Comparison of ENCODE assay signal across 1 cellular context in the genomic region with DNA sequence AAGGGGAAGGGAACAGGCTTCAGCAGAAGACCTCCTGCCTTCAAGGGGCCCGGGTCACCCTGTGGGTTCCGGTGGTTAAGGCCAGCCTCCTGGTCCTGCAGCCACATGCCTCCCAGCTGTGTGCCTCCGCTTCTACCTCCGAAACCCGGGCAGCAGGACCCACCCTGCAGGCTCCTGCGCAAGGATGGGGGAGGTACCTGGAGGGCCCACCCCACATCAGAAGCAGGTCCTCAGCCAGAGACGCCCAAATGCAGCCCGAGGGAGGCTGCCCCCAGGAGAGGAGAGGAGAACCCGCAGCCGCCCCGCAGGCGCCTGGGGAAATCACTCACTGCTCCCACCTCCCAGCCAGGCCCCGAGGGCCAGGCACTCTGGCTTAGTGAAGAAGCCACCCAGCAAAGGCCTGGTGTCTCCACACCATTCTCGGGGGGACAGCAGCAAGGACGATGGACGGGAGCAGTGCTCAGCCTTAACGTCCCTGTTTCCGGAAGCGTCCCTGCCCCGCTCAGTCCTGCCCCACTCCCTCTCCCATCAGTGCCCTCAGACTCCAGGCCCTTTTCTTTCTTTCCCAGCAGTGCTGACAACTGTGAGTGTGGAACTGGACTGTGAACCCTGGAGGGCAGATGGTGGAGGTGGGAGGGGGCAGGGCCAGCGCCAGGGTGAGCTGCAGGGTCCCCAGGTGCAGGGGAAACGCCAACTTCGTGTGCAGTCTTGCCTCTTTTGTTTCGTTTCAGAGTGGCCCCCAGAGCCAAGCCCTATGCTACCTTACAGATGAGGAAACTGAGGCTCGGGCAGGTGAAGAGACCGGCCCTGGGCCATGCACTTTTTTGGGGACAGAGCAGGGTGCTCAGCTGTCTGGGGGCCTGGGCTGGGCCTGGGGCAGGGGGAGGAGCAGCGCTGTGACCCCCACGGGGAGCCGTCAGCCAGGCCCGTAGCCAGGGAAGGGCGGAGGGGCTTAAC.
TF ChIP-seq lines count a peak whose summit lies in the region.

No MANE protein-coding gene starts in this region.

TF ChIP-seq in HepG2, 621 proteins besides CTCF, POLR2A, EP300 and RAD21 (continued from another document and continues in another):
- TF ChIP-seq, protein P1, sequence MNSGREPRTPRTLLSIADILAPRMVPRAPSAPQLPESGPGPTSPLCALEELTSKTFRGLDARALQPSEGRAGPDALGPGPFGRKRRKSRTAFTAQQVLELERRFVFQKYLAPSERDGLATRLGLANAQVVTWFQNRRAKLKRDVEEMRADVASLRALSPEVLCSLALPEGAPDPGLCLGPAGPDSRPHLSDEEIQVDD (CRISPR knock-in tag; IDR thresholded peaks at IDR 0.05; ENCODE audit: borderline replicate concordance), result no peak; the same call in 1 of the 2 replicates
- TF ChIP-seq MED8 (CRISPR knock-in tag; IDR thresholded peaks at IDR 0.05; ENCODE audit: insufficient replicate concordance) (no peak), POLR2G (IDR thresholded peaks at IDR 0.05; ENCODE audit: low read depth, low read length) (peak; percentile 65), KAT8 (CRISPR knock-in tag; IDR thresholded peaks at IDR 0.05) (peak; percentile 77), CSRNP1 (CRISPR knock-in tag; IDR thresholded peaks at IDR 0.05) (no peak), ZNF253 (CRISPR knock-in tag; IDR thresholded peaks at IDR 0.05; ENCODE audit: borderline replicate concordance) (no peak), ARNT2 (CRISPR knock-in tag; IDR thresholded peaks at IDR 0.05; ENCODE audit: low read depth) (0 out of 2 replicates have a peak, but pooled peaks have one; percentile 45), ZNF207 (IDR thresholded peaks at IDR 0.05; ENCODE audit: borderline replicate concordance) (no peak), FOXC1 (CRISPR knock-in tag; IDR thresholded peaks at IDR 0.05; ENCODE audit: borderline replicate concordance) (0 out of 2 replicates have a peak, but pooled peaks have one; percentile 34), YY1 (IDR thresholded peaks at IDR 0.05; ENCODE audit: insufficient read depth, insufficient replicate concordance, low read depth, low read length) (no peak), TRIM22 (IDR thresholded peaks at IDR 0.05) (no peak), HCFC1 (IDR thresholded peaks at IDR 0.05; ENCODE audit: low read depth, low read length) (no peak), ZNF569 (CRISPR knock-in tag; IDR thresholded peaks at IDR 0.05; ENCODE audit: borderline replicate concordance) (no peak), ZFP91 (CRISPR knock-in tag; IDR thresholded peaks at IDR 0.05; ENCODE audit: borderline replicate concordance) (peak; percentile 62; the same call in 1 of the 2 replicates), KLF13 (CRISPR knock-in tag; IDR thresholded peaks at IDR 0.05) (no peak), ISL2 (CRISPR knock-in tag; IDR thresholded peaks at IDR 0.05) (no peak; the same call in none of the 2 replicates), ZNF441 (CRISPR knock-in tag; IDR thresholded peaks at IDR 0.05; ENCODE audit: borderline replicate concordance) (0 out of 2 replicates have a peak, but pooled peaks have one; percentile 12), MEF2D (CRISPR knock-in tag; IDR thresholded peaks at IDR 0.05) (no peak), NFE2L1 (CRISPR knock-in tag; IDR thresholded peaks at IDR 0.05; ENCODE audit: borderline replicate concordance) (no peak), ZNF788 (CRISPR knock-in tag; IDR thresholded peaks at IDR 0.05; ENCODE audit: borderline replicate concordance) (peak; percentile 19; the same call in 1 of the 2 replicates), E2F1 (CRISPR knock-in tag; IDR thresholded peaks at IDR 0.05) (no peak), ZNF589 (CRISPR knock-in tag; conservative IDR thresholded peaks at IDR 0.05) (no peak), ZNF234 (CRISPR knock-in tag; conservative IDR thresholded peaks at IDR 0.05) (no peak), MXD3 (CRISPR knock-in tag; IDR thresholded peaks at IDR 0.05) (no peak), ZNF598 (CRISPR knock-in tag; IDR thresholded peaks at IDR 0.05; ENCODE audit: borderline replicate concordance) (0 out of 2 replicates have a peak, but pooled peaks have one; percentile 21), ATAD3A (CRISPR knock-in tag; IDR thresholded peaks at IDR 0.05) (no peak), PRDM15 (CRISPR knock-in tag; IDR thresholded peaks at IDR 0.05) (0 out of 2 replicates have a peak, but pooled peaks have one; percentile 35)
- TF ChIP-seq, protein P2, sequence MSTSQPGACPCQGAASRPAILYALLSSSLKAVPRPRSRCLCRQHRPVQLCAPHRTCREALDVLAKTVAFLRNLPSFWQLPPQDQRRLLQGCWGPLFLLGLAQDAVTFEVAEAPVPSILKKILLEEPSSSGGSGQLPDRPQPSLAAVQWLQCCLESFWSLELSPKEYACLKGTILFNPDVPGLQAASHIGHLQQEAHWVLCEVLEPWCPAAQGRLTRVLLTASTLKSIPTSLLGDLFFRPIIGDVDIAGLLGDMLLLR (CRISPR knock-in tag; IDR thresholded peaks at IDR 0.05), result no peak
- TF ChIP-seq, protein P3, sequence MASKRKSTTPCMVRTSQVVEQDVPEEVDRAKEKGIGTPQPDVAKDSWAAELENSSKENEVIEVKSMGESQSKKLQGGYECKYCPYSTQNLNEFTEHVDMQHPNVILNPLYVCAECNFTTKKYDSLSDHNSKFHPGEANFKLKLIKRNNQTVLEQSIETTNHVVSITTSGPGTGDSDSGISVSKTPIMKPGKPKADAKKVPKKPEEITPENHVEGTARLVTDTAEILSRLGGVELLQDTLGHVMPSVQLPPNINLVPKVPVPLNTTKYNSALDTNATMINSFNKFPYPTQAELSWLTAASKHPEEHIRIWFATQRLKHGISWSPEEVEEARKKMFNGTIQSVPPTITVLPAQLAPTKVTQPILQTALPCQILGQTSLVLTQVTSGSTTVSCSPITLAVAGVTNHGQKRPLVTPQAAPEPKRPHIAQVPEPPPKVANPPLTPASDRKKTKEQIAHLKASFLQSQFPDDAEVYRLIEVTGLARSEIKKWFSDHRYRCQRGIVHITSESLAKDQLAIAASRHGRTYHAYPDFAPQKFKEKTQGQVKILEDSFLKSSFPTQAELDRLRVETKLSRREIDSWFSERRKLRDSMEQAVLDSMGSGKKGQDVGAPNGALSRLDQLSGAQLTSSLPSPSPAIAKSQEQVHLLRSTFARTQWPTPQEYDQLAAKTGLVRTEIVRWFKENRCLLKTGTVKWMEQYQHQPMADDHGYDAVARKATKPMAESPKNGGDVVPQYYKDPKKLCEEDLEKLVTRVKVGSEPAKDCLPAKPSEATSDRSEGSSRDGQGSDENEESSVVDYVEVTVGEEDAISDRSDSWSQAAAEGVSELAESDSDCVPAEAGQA (IDR thresholded peaks at IDR 0.05; ENCODE audit: low read depth), result no peak
- TF ChIP-seq, protein P3 (CRISPR knock-in tag; IDR thresholded peaks at IDR 0.05; ENCODE audit: borderline replicate concordance), result no peak
- TF ChIP-seq, protein P4, sequence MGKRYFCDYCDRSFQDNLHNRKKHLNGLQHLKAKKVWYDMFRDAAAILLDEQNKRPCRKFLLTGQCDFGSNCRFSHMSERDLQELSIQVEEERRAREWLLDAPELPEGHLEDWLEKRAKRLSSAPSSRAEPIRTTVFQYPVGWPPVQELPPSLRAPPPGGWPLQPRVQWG (CRISPR knock-in tag; IDR thresholded peaks at IDR 0.05; ENCODE audit: borderline replicate concordance, low read depth), result no peak
- TF ChIP-seq, protein P5, sequence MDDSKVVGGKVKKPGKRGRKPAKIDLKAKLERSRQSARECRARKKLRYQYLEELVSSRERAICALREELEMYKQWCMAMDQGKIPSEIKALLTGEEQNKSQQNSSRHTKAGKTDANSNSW (CRISPR knock-in tag; IDR thresholded peaks at IDR 0.05; ENCODE audit: borderline replicate concordance), result no peak
